ENCODE assay signal across 1 cellular context in the genomic region with DNA sequence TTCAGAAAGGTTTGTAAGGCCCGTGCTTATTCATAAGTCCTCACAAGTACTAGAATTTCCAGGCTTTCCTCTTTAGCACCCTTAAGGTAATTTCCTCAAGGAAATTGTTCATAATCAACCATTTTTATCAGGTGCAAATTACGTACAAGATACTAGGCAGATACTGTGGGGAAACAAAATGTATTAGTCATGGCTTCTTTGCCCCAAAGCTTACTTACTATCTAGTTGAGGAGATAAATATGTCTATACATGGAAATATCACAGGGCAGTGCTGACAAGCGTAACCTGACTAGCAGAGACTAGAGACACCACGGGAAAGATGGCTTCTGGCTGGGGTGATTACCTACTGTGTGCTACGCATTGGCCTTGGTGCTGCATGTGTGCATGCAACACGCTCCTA.
TF ChIP-seq lines count a peak whose summit lies in the region.

No MANE protein-coding gene starts in this region.

TF ChIP-seq in K562, 482 proteins besides CTCF, POLR2A, EP300 and RAD21:
- TF ChIP-seq, protein P1, sequence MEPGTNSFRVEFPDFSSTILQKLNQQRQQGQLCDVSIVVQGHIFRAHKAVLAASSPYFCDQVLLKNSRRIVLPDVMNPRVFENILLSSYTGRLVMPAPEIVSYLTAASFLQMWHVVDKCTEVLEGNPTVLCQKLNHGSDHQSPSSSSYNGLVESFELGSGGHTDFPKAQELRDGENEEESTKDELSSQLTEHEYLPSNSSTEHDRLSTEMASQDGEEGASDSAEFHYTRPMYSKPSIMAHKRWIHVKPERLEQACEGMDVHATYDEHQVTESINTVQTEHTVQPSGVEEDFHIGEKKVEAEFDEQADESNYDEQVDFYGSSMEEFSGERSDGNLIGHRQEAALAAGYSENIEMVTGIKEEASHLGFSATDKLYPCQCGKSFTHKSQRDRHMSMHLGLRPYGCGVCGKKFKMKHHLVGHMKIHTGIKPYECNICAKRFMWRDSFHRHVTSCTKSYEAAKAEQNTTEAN (CRISPR knock-in tag; IDR thresholded peaks at IDR 0.05), result no peak
- peak; percentile 14; the same call in 1 of the 2 replicates for TF ChIP-seq ZKSCAN1 (IDR thresholded peaks at IDR 0.05; ENCODE audit: low read depth, low read length)
